ENCODE assay signal across 9 cellular contexts in genomic region chr16:87581867-87582220, GRCh38. TPM values are rescaled to one million over a fixed set of nuclear protein-coding genes. Genes with fewer than 3 reads are reported as not detected.
DNase-seq lines count a peak whose midpoint lies in the region; ATAC-seq, FAIRE-seq and TF ChIP-seq lines count a peak whose summit lies in the region.
"Had no signal": no experiment of that assay in that cellular context is flagged by ENCODE, and none has a peak within 500 bp of the region (broad histone marks: within the 10 kb centered on the region; RNA-seq: fewer than 3 reads in every experiment).

No MANE protein-coding gene starts in this region.

- peak overlapping the region; percentile 5 to 95 (median 90) for H3K27ac Mint-ChIP-seq in brain
- H3K27ac Mint-ChIP-seq: naive B cell had no signal

- H3K4me1 ChIP-seq in keratinocyte (ENCODE audit: control insufficient read depth, extremely low read depth, insufficient read depth, low read length) (peaks cover 5% of the 10 kb centered on the region), stomach smooth muscle (ENCODE audit: control insufficient read depth, insufficient read depth, low read length) (peaks cover 28% of the 10 kb centered on the region)

- H3K27me3 ChIP-seq in keratinocyte (ENCODE audit: control insufficient read depth, extremely low read depth, insufficient read depth, low read length) (peaks cover 34% of the 10 kb centered on the region), stomach smooth muscle (ENCODE audit: control insufficient read depth in 1 of 2, insufficient read depth in 2 of 2, low read length in 2 of 2) (peaks cover 5 to 17% of the 10 kb centered on the region in 2 donors)

- H3K9me3 ChIP-seq in keratinocyte (ENCODE audit: control insufficient read depth, low read depth, low read length) (no peaks in the 10 kb centered on the region), stomach smooth muscle (ENCODE audit: control insufficient read depth in 2 of 2, low read length in 2 of 2) (no peaks in the 10 kb centered on the region)

- FAIRE-seq in keratinocyte (lab: Jason Lieb, UNC): no peak

- no peaks in the 10 kb centered on the region for H3K79me2 ChIP-seq in keratinocyte (ENCODE audit: control insufficient read depth, insufficient read depth, low read length)

- peaks cover 3% of the 10 kb centered on the region for H3K27me3 Mint-ChIP-seq in brain

- H3K9me3 Mint-ChIP-seq in brain: peaks cover 0 to 8% (median 0%) of the 10 kb centered on the region in 5 experiments
- H3K9me3 Mint-ChIP-seq: naive B cell had no signal

- dilution Hi-C loops in keratinocyte (cut with MboI; ENCODE audit: extremely low pct_ligation_motif_present, low sequenced_read_pairs): no loop called here

- no peak overlapping the region for H2AFZ ChIP-seq in keratinocyte (ENCODE audit: control insufficient read depth, low read length)

- TF ChIP-seq CTCF in brain (conservative IDR thresholded peaks at IDR 0.05) (no peak), keratinocyte (optimal IDR thresholded peaks at IDR 0.05 in 1 of 3, IDR thresholded peaks at IDR 0.05 in 1 of 3, conservative IDR thresholded peaks at IDR 0.05 in 1 of 3; ENCODE audit: extremely low read depth in 1 of 3, insufficient read depth in 2 of 3, low read length in 3 of 3) (no peak)

- H4K20me1 ChIP-seq in keratinocyte (ENCODE audit: control insufficient read depth, extremely low read depth, insufficient read depth, low read length): no peaks in the 10 kb centered on the region

- H3K4me3 ChIP-seq in keratinocyte (ENCODE audit: control insufficient read depth in 2 of 3, extremely low read depth in 1 of 3, insufficient read depth in 2 of 3, low read depth in 1 of 3, low read length in 3 of 3) (no peak overlapping the region), stomach smooth muscle (ENCODE audit: low read length in 2 of 2) (peak overlapping the region in 1 of 2 donors; percentile 47)

- no peaks in the 10 kb centered on the region for H3K36me3 ChIP-seq in keratinocyte (ENCODE audit: control insufficient read depth in 2 of 2, extremely low read depth in 1 of 2, insufficient read depth in 2 of 2, low read length in 2 of 2)
- H3K36me3 ChIP-seq in stomach smooth muscle (ENCODE audit: control insufficient read depth in 2 of 2, insufficient read depth in 2 of 2, low read length in 2 of 2): no peaks in the 10 kb centered on the region

- no peaks in the 10 kb centered on the region for H3K9me1 ChIP-seq in keratinocyte (ENCODE audit: control insufficient read depth, extremely low read depth, insufficient read depth, low read length)

- H3K27ac ChIP-seq in keratinocyte (ENCODE audit: control insufficient read depth, insufficient read depth, low read length): no peak overlapping the region
- peak overlapping the region; percentile 82 for H3K27ac ChIP-seq in stomach smooth muscle (ENCODE audit: low read length)

- peak overlapping the region in 3 of 5 experiments; percentile 12 to 34 (median 15) for H3K4me3 Mint-ChIP-seq in brain
- H3K4me3 Mint-ChIP-seq: naive B cell had no signal

- H3K9ac ChIP-seq in keratinocyte (ENCODE audit: control insufficient read depth, extremely low read depth, insufficient read depth, low read length) (no peak overlapping the region), stomach smooth muscle (ENCODE audit: low read length in 2 of 2) (no peak overlapping the region)

- no peak for ATAC-seq in GM19035 (IDR thresholded peaks at IDR 0.05; ENCODE audit: unreplicated experiment)

- H3K4me2 ChIP-seq in keratinocyte (ENCODE audit: control insufficient read depth, extremely low read depth, insufficient read depth, low read depth, low read length): peak overlapping the region; percentile 34

- DNase-seq in HS-27A (ENCODE audit: low read depth) (peak; percentile 82), keratinocyte (ENCODE audit: low read depth, low spot score) (peak; percentile 54), superior temporal gyrus (ENCODE audit: extremely low spot score) (no peak)
- no peak for DNase-seq in NK-92 treated with Interleukin-12 subunit alpha and Interleukin-12 subunit beta, amount 100 ng/mL, for 24 hours (lab: John Stamatoyannopoulos, UW)
- no peak for DNase-seq in stimulated activated CD4-positive, alpha-beta T cell treated with anti-CD3 and anti-CD28 coated beads, Interleukin-1b, Interleukin-23, amount 100 ng/mL, for 48 hours
- DNase-seq: naive B cell had no signal

- H3K36me3 Mint-ChIP-seq in brain: no peaks in the 10 kb centered on the region
- H3K36me3 Mint-ChIP-seq: naive B cell had no signal

- H3K4me1 Mint-ChIP-seq in brain: peaks cover 23% of the 10 kb centered on the region
- H3K4me1 Mint-ChIP-seq: naive B cell had no signal

RNA-seq across cellular contexts. Expression of gene JPH3, which starts 20.5 kb away (rescaled TPM):
- polyA plus RNA-seq in brain (ENCODE audit: insufficient read depth, low read depth, low replicate concordance) (31.2 TPM), keratinocyte (0.01 TPM in 2 of 3 replicates, not detected in the other)
- polyA plus RNA-seq in keratinocyte (2011; ENCODE audit: low read depth): not detected
- polyA plus RNA-seq in keratinocyte (2011; cell fraction: cytosol; rRNA removed): 0.02 and 0.06 TPM in 2 replicates
- polyA plus RNA-seq in keratinocyte (2011; cell fraction: nucleus; rRNA removed): 0.03 and 0.13 TPM in 2 replicates
- polyA plus RNA-seq in keratinocyte (2012; ENCODE audit: low replicate concordance): 0.03 TPM in 1 of 2 replicates, not detected in the other
- polyA minus RNA-seq in keratinocyte: not detected in 3 replicates
- not detected for polyA minus RNA-seq in keratinocyte (2011; cell fraction: cytosol; rRNA and poly(A)+ RNA removed)
- polyA minus RNA-seq in keratinocyte (2011; cell fraction: nucleus; rRNA and poly(A)+ RNA removed): 0.21 TPM in 1 of 2 replicates, not detected in the other

Comparison
In these comparisons a context has a peak if more than half of its experiments do, and no peak if none do; other contexts are left out.
1. DNase-seq: peak in HS-27A (single experiment) and keratinocyte (single experiment); none in superior temporal gyrus (single experiment), NK-92 treated with Interleukin-12 subunit alpha and Interleukin-12 subunit beta, amount 100 ng/mL, for 24 hours (single experiment) and stimulated activated CD4-positive, alpha-beta T cell treated with anti-CD3 and anti-CD28 coated beads, Interleukin-1b, Interleukin-23, amount 100 ng/mL, for 48 hours (single experiment).
2. RNA of gene JPH3, which starts 20.5 kb away (polyA plus RNA-seq): 31.2 TPM in brain (single experiment); 0.01 to 0.13 TPM in keratinocyte; every median in the first group is over 10 times any median in the second.